Comparison of ENCODE assay signal across 8 cellular contexts in genomic region chrX:10110984-10111363, GRCh38. TPM values are rescaled to one million over a fixed set of nuclear protein-coding genes. Genes with fewer than 3 reads are reported as not detected.
A peak's percentile ranks its signal among the peaks of the same experiment; 100 is the strongest.
DNase-seq lines count a peak whose midpoint lies in the region; ATAC-seq, FAIRE-seq and TF ChIP-seq lines count a peak whose summit lies in the region.

No MANE protein-coding gene starts in this region.

- H3K4me3 ChIP-seq in AG10803 (ENCODE audit: low read length): no peak overlapping the region
- no peak overlapping the region for H3K4me3 ChIP-seq in endothelial cell of umbilical vein (replicated peaks in 1 of 3; ENCODE audit: insufficient read depth in 1 of 3, low read depth in 1 of 3, low read length in 3 of 3)
- no peak overlapping the region for H3K4me3 ChIP-seq in mesendoderm (ENCODE audit: low read length)

- H3K9ac ChIP-seq in endothelial cell of umbilical vein (replicated peaks; ENCODE audit: extremely low read depth, insufficient read depth, low read length) (no peak overlapping the region), mesendoderm (ENCODE audit: low read length) (no peak overlapping the region)

- no peak for TF ChIP-seq CTCF in AG10803 (conservative IDR thresholded peaks at IDR 0.05; ENCODE audit: low read length)
- TF ChIP-seq CTCF in endothelial cell of umbilical vein (IDR thresholded peaks at IDR 0.05; ENCODE audit: extremely low read depth in 1 of 2, insufficient read depth in 1 of 2, low read depth in 1 of 2, low read length in 2 of 2): no peak
- no peak for TF ChIP-seq CTCF in D721Med (IDR thresholded peaks at IDR 0.05; ENCODE audit: insufficient read depth, missing control alignments)

- no peak overlapping the region for H2AK5ac ChIP-seq in mesendoderm (ENCODE audit: low read length)

- intact Hi-C loops in endothelial cell of umbilical vein (cut with micrococcal nuclease): loop anchor here (1.0 kb wide), 1 partner anchor 26 kb away; no protein-coding TSS in a partner anchor

- H3K4me2 ChIP-seq in endothelial cell of umbilical vein (ENCODE audit: insufficient read depth, low read length): no peak overlapping the region
- H3K4me2 ChIP-seq in mesendoderm (ENCODE audit: low read length): no peak overlapping the region

- H3K4ac ChIP-seq in mesendoderm (ENCODE audit: low read depth, low read length): no peak overlapping the region

- peak overlapping the region; percentile 43 for H3K27ac ChIP-seq in endothelial cell of umbilical vein (ENCODE audit: insufficient read depth, low read depth, low read length)
- no peak overlapping the region for H3K27ac ChIP-seq in mesendoderm (ENCODE audit: low read depth, low read length)

- no peak overlapping the region for H3K56ac ChIP-seq in mesendoderm (ENCODE audit: low read length)

- FAIRE-seq in endothelial cell of umbilical vein (lab: Jason Lieb, UNC) (no peak), D721Med (lab: Jason Lieb, UNC) (no peak)

- H2AFZ ChIP-seq in endothelial cell of umbilical vein (ENCODE audit: low read depth, low read length): no peak overlapping the region

- POLR2A ChIA-PET in endothelial cell of umbilical vein (lab: Charles Lee): no interaction called here

- H3K36me3 ChIP-seq in endothelial cell of umbilical vein (ENCODE audit: control insufficient read depth in 2 of 2, extremely low read depth in 1 of 2, insufficient read depth in 2 of 2, low read length in 2 of 2): peaks cover 0 to 4% of the 10 kb centered on the region in 2 experiments
- H3K36me3 ChIP-seq in mesendoderm (ENCODE audit: control insufficient read depth, insufficient read depth, low read length): no peaks in the 10 kb centered on the region

- BruUV-seq in endothelial cell of umbilical vein (replicated peaks; lab: Mats Ljungman, UMichigan): no TSS peak

- DNase-seq in AG10803 (ENCODE audit: low read depth) (peak; percentile 45), endothelial cell of umbilical vein (ENCODE audit: low read depth, low spot score) (peak; percentile 1), T1000 (lab: John Stamatoyannopoulos, UW) (no peak), mesendoderm (no peak), D721Med (ENCODE audit: insufficient read length, low spot score) (no peak)
- peak; percentile 32 to 68 for DNase-seq in stimulated activated CD8-positive, alpha-beta memory T cell treated with anti-CD3 and anti-CD28 coated beads, Interleukin-15, amount 100 ng/mL, for 4 hours (ENCODE audit: low read depth in 2 of 2)

- H2BK15ac ChIP-seq in mesendoderm (replicated peaks; ENCODE audit: low read depth): no peak overlapping the region

- H4K20me1 ChIP-seq in endothelial cell of umbilical vein (replicated peaks; ENCODE audit: control insufficient read depth, extremely low read depth, insufficient read depth, low read length): no peaks in the 10 kb centered on the region

- no peaks in the 10 kb centered on the region for H3K79me1 ChIP-seq in mesendoderm (ENCODE audit: low read length)

- H4K5ac ChIP-seq in mesendoderm (ENCODE audit: low read length): no peak overlapping the region

- no CpG with 5 or more reads among the region's 10 CpGs for WGBS in mesendoderm (ENCODE audit: extremely low coverage, insufficient coverage, low lambda C conversion rate)

- no peak for TF ChIP-seq POLR2A in endothelial cell of umbilical vein (IDR thresholded peaks at IDR 0.05; ENCODE audit: low read depth, low read length)

- dilution Hi-C loops in endothelial cell of umbilical vein (cut with MboI; ENCODE audit: extremely low pct_ligation_motif_present, low sequenced_read_pairs): no loop called here

- no peaks in the 10 kb centered on the region for H3K9me1 ChIP-seq in endothelial cell of umbilical vein (replicated peaks; ENCODE audit: control insufficient read depth, extremely low read depth, insufficient read depth, low read length)

- no peaks in the 10 kb centered on the region for H3K9me3 ChIP-seq in endothelial cell of umbilical vein (replicated peaks; ENCODE audit: control insufficient read depth, insufficient read depth, low read length)

- peak; percentile 36 for ATAC-seq in GM21723 (IDR thresholded peaks at IDR 0.05; ENCODE audit: unreplicated experiment)
- peak; percentile 49 to 59 for ATAC-seq in activated CD4-positive, CD25-positive, alpha-beta regulatory T cell treated with anti-CD3 and anti-CD28 coated beads, Interleukin-2, amount 50 U/mL, for 24 hours

- no peak overlapping the region for H3K23ac ChIP-seq in mesendoderm (ENCODE audit: low read length)

- H2BK120ac ChIP-seq in mesendoderm (ENCODE audit: low read depth, low read length): no peak overlapping the region

- H3K18ac ChIP-seq in mesendoderm (ENCODE audit: low read length): no peak overlapping the region

- no peak overlapping the region for H4K8ac ChIP-seq in mesendoderm (ENCODE audit: low read depth, low read length)

- CTCF ChIA-PET in endothelial cell of umbilical vein (lab: Charles Lee): interaction anchor here (0.7 to 2.4 kb wide), 2 partner anchors 9 to 95 kb away, joined by 3 to 19 read pairs; no protein-coding TSS in a partner anchor

- H3K4me1 ChIP-seq in endothelial cell of umbilical vein (ENCODE audit: control insufficient read depth, extremely low read depth, insufficient read depth, low read length) (peaks cover 15% of the 10 kb centered on the region), mesendoderm (ENCODE audit: control insufficient read depth, low read depth, low read length) (no peaks in the 10 kb centered on the region)

- H3K79me2 ChIP-seq in endothelial cell of umbilical vein (ENCODE audit: control insufficient read depth, insufficient read depth, low read length) (peaks cover 1% of the 10 kb centered on the region), mesendoderm (ENCODE audit: control insufficient read depth, insufficient read depth, low read length) (no peaks in the 10 kb centered on the region)

- no peak overlapping the region for H2BK5ac ChIP-seq in mesendoderm (ENCODE audit: low read length)

- H3K27me3 ChIP-seq in endothelial cell of umbilical vein (ENCODE audit: control insufficient read depth in 2 of 2, insufficient read depth in 2 of 2, low read length in 2 of 2): no peaks in the 10 kb centered on the region
- no peaks in the 10 kb centered on the region for H3K27me3 ChIP-seq in mesendoderm (ENCODE audit: insufficient read depth, low read length, poor library complexity)

TF ChIP-seq in endothelial cell of umbilical vein, 7 proteins besides CTCF, POLR2A, EP300 and RAD21:
- no peak for TF ChIP-seq GATA2 (IDR thresholded peaks at IDR 0.05; ENCODE audit: insufficient read depth, insufficient read length, low read depth, low read length)
TF ChIP-seq in endothelial cell of umbilical vein: peak in this region for 0.

RNA-seq across cellular contexts. Expression of gene CLCN4, which starts 45.8 kb away (rescaled TPM):
- 17.0 and 19.8 TPM in 2 replicates for total RNA-seq in endothelial cell of umbilical vein
- 7.2 and 7.6 TPM in 2 replicates for polyA plus RNA-seq in endothelial cell of umbilical vein
- 8.2 and 10.7 TPM in 2 replicates for polyA plus RNA-seq in endothelial cell of umbilical vein (2011; cell fraction: cytosol; rRNA removed)
- polyA plus RNA-seq in endothelial cell of umbilical vein (2011; cell fraction: nucleus; rRNA removed): 9.7 and 13.5 TPM in 2 replicates
- 9.4 and 10.3 TPM in 2 replicates for polyA plus RNA-seq in endothelial cell of umbilical vein (2012)
- 26.1 and 30.0 TPM in 2 replicates for polyA minus RNA-seq in endothelial cell of umbilical vein
- polyA minus RNA-seq in endothelial cell of umbilical vein (2011; cell fraction: cytosol; rRNA and poly(A)+ RNA removed): 0.41 TPM
- 8.1 and 11.1 TPM in 2 replicates for polyA minus RNA-seq in endothelial cell of umbilical vein (2011; cell fraction: nucleus; rRNA and poly(A)+ RNA removed)
- 3.2 TPM for polyA plus RNA-seq in mesendoderm (2013, experiment 1 of 2)
- 3.0 TPM for polyA plus RNA-seq in mesendoderm (2013, experiment 2 of 2)

Comparison
In these comparisons a context has a peak if more than half of its experiments do, and no peak if none do; other contexts are left out.
1. DNase-seq: peak in AG10803 (single experiment), endothelial cell of umbilical vein (single experiment) and stimulated activated CD8-positive, alpha-beta memory T cell treated with anti-CD3 and anti-CD28 coated beads, Interleukin-15, amount 100 ng/mL, for 4 hours (2 of 2); none in T1000 (single experiment), mesendoderm (single experiment) and D721Med (single experiment).